Comparison of ENCODE assay signal across 10 cellular contexts in the genomic region with DNA sequence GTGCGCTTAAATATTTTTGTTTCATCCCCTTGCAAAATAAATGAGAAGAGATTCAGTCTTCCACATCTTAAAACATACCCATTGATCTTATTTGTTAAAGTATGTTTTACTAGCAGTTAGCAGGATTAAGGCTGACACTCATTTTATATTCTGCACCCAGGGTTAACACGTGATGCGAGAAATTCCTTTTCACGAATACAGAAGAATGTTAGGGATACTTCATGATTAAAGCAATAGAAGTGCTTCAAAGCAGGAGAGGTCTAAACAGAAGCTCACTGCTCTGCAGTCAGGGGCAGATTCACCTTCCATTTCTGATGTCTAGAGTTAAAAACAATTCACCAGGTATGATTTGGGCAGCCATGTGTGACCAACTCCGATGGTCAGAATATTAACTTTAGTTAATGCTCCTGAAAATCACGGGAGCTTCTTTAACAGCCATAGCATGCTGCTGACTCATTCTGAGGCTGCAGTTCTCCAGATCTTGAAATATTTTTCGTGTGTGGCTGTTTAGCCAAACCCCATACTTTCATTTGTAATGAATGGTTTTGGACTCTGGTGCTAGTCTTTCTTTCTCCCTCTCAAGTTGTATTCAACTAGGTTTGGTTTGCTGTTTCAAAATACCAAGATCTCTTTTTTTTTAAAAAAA.
A peak's percentile ranks its signal among the peaks of the same experiment; 100 is the strongest.
DNase-seq lines count a peak whose midpoint lies in the region; ATAC-seq and TF ChIP-seq lines count a peak whose summit lies in the region.
"Had no signal": no experiment of that assay in that cellular context is flagged by ENCODE, and none has a peak within 500 bp of the region (broad histone marks: within the 10 kb centered on the region; RNA-seq: fewer than 3 reads in every experiment).

No MANE protein-coding gene starts in this region.

- POLR2A ChIA-PET in RWPE1 (lab: Yijun Ruan, JAX; ENCODE audit: low non-redundant PET) = interaction anchor here (0.5 kb wide), 1 partner anchor 316 kb away, joined by 3 read pairs; the partner anchor contains the start of gene DR1

- H3K27ac ChIP-seq in RWPE1 = peak overlapping the region; percentile 66

- no peak overlapping the region for H3K4me3 ChIP-seq in fibroblast of mammary gland (ENCODE audit: control insufficient read depth, low read depth, low read length)

- DNase-seq in RWPE1 (ENCODE audit: low spot score) = peak; percentile 47
- DNase-seq in fibroblast of mammary gland (ENCODE audit: low read depth) = peak; percentile 82
- DNase-seq in stromal cell of bone marrow (ENCODE audit: low read depth) = peak; percentile 66
- DNase-seq in NCI-H2196 (lab: John Stamatoyannopoulos, UW; ENCODE audit: unreplicated experiment) = no peak
- no peak for DNase-seq in NCI-H2081 treated with DMSO at 0.1 percent for 48 hours (lab: John Stamatoyannopoulos, UW)
- no peak for DNase-seq in NCI-H69 (lab: John Stamatoyannopoulos, UW)
- DNase-seq: activated T-cell treated with anti-CD3 and anti-CD28 coated beads, Interleukin-2, amount 50 U/mL, for 48 hours; NCI-H446 treated with DMSO at 0.1 percent for 48 hours had no signal

- no peak for TF ChIP-seq CTCF in RWPE1 (conservative IDR thresholded peaks at IDR 0.05; ENCODE audit: low read depth)
- TF ChIP-seq CTCF in fibroblast of mammary gland (conservative IDR thresholded peaks at IDR 0.05; ENCODE audit: control insufficient read depth, insufficient read depth, low read depth, low read length) = no peak

- CTCF ChIA-PET in RWPE1 (lab: Yijun Ruan, JAX) = interaction anchor here (0.6 to 1.4 kb wide), 2 partner anchors 152 to 224 kb away, joined by 3 to 6 read pairs; no protein-coding TSS in a partner anchor

- ATAC-seq in GM19463 (IDR thresholded peaks at IDR 0.05; ENCODE audit: unreplicated experiment) = peak; percentile 62
- no peak for ATAC-seq in GM19328 (IDR thresholded peaks at IDR 0.05; ENCODE audit: unreplicated experiment)

Comparison
In these comparisons a context has a peak if more than half of its experiments do, and no peak if none do; other contexts are left out.
1. DNase-seq: peak in RWPE1 (single experiment), fibroblast of mammary gland (single experiment) and stromal cell of bone marrow (single experiment); none in NCI-H2196 (single experiment), NCI-H2081 treated with DMSO at 0.1 percent for 48 hours (single experiment) and NCI-H69 (single experiment).